ENCODE assay signal across 14 cellular contexts in the genomic region with DNA sequence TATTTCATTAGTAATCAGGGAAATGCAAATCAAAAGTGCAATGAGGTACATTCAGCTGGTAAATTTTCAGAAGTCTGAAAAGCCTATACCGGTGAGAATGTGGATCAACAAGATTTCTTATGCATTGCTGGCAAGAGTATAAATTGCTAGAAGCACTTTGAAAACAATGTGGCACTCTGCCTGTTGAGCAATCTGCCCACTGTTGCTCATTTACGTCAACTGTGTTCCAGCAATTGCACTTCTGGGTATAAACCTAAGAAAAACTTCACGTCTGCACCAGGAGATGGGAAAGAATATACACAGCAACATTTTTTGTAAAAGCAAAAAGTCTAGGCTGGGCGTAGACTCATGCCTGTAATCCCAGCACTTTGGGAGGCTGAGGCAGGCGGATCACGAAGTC. TPM values are rescaled to one million over a fixed set of nuclear protein-coding genes. Genes with fewer than 3 reads are reported as not detected.
DNase-seq lines count a peak whose midpoint lies in the region; ATAC-seq and TF ChIP-seq lines count a peak whose summit lies in the region.
"Had no signal": no experiment of that assay in that cellular context is flagged by ENCODE, and none has a peak within 500 bp of the region (broad histone marks: within the 10 kb centered on the region; RNA-seq: fewer than 3 reads in every experiment).

No MANE protein-coding gene starts in this region.

- H3K4me1 ChIP-seq in mammary epithelial cell (ENCODE audit: insufficient read depth, low read length): peaks cover 24% of the 10 kb centered on the region
- H3K4me1 ChIP-seq in effector memory CD4-positive, alpha-beta T cell (ENCODE audit: control insufficient read depth, insufficient read depth, low read length, poor library complexity, severe bottlenecking): peaks cover 8% of the 10 kb centered on the region
- H3K4me1 ChIP-seq: BLaER1 had no signal

- no peak overlapping the region for H2AFZ ChIP-seq in mammary epithelial cell (ENCODE audit: low read depth, low read length)

- no peaks in the 10 kb centered on the region for H3K79me2 ChIP-seq in mammary epithelial cell (ENCODE audit: insufficient read depth, low read length)

- no peaks in the 10 kb centered on the region for H4K20me1 ChIP-seq in mammary epithelial cell (ENCODE audit: insufficient read depth, low read length)
- H4K20me1 ChIP-seq: BLaER1 had no signal

- in situ Hi-C loops in mammary epithelial cell (cut with MboI; ENCODE audit: low sequenced_read_pairs in 2 of 2): loop anchor here in 1 of 2 donors (25.0 kb wide), 1 partner anchor 199 kb away; a partner anchor contains a TSS

- no peaks in the 10 kb centered on the region for H3K36me3 ChIP-seq in mammary epithelial cell (ENCODE audit: insufficient read depth, low read length)
- no peaks in the 10 kb centered on the region for H3K36me3 ChIP-seq in effector memory CD4-positive, alpha-beta T cell (ENCODE audit: control insufficient read depth, insufficient read depth, low read length)
- H3K36me3 ChIP-seq: adrenal gland, BLaER1, ovary had no signal

- no peak for ATAC-seq in GM21576 (IDR thresholded peaks at IDR 0.05; ENCODE audit: unreplicated experiment)
- ATAC-seq: stimulated activated naive CD8-positive, alpha-beta T cell treated with anti-CD3 and anti-CD28 coated beads, Interleukin-15, Interleukin-2, amounts not matched to agents 100 U/mL and 50 U/mL, for 24 hours had no signal

- peak overlapping the region; percentile 11 for H3K4me2 ChIP-seq in mammary epithelial cell (ENCODE audit: insufficient read depth, low read depth, low read length)
- H3K4me2 ChIP-seq: BLaER1 had no signal

- H3K27me3 ChIP-seq in mammary epithelial cell (ENCODE audit: insufficient read depth, low read length): peaks cover 2% of the 10 kb centered on the region
- no peaks in the 10 kb centered on the region for H3K27me3 ChIP-seq in effector memory CD4-positive, alpha-beta T cell (replicated peaks; ENCODE audit: control insufficient read depth, insufficient read depth, low read length, poor library complexity, severe bottlenecking)
- H3K27me3 ChIP-seq: adrenal gland, BLaER1, ovary had no signal

- no peak overlapping the region for H3K27ac Mint-ChIP-seq in activated CD4-positive, alpha-beta T cell treated with anti-CD3 and anti-CD28 coated beads, Interleukin-2, amount 10 ng/mL, durations not matched to agents 24 days and 14 days

- H3K4me1 Mint-ChIP-seq in activated CD4-positive, alpha-beta T cell treated with anti-CD3 and anti-CD28 coated beads, Interleukin-2, amount 10 ng/mL, durations not matched to agents 24 days and 14 days: peaks cover 2% of the 10 kb centered on the region

- TF ChIP-seq CTCF in mammary epithelial cell (conservative IDR thresholded peaks at IDR 0.05 in 1 of 2, IDR thresholded peaks at IDR 0.05 in 1 of 2; ENCODE audit: extremely low read depth in 1 of 2, insufficient read depth in 1 of 2, low read depth in 1 of 2, low read length in 2 of 2): no peak

- no peaks in the 10 kb centered on the region for H3K36me3 Mint-ChIP-seq in activated CD4-positive, alpha-beta T cell treated with anti-CD3 and anti-CD28 coated beads, Interleukin-2, amount 10 ng/mL, durations not matched to agents 24 days and 14 days (ENCODE audit: low read depth)

- 18% methylated on average over 6 of the region's 6 CpGs for WGBS in mammary epithelial cell (ENCODE audit: low coverage, missing lambda C conversion rate)

- H3K4me3 ChIP-seq in mammary epithelial cell (replicated peaks in 1 of 3; ENCODE audit: insufficient read depth in 1 of 3, low read depth in 2 of 3, low read length in 3 of 3): no peak overlapping the region
- no peak overlapping the region for H3K4me3 ChIP-seq in effector memory CD4-positive, alpha-beta T cell (ENCODE audit: insufficient read depth, low read depth, low read length, poor library complexity, severe bottlenecking)
- H3K4me3 ChIP-seq: adrenal gland, BLaER1, ovary had no signal

- no peak overlapping the region for H3K27ac ChIP-seq in mammary epithelial cell (ENCODE audit: insufficient read depth, low read depth, low read length)
- no peak overlapping the region for H3K27ac ChIP-seq in effector memory CD4-positive, alpha-beta T cell (ENCODE audit: insufficient read depth, low read length, poor library complexity, severe bottlenecking)
- H3K27ac ChIP-seq: adrenal gland, BLaER1, ovary had no signal

- BruUV-seq in mammary epithelial cell (replicated peaks; lab: Mats Ljungman, UMichigan): no TSS peak

- DNase-seq in HPDE6-E6E7 (ENCODE audit: extremely low spot score) (peak; percentile 39), mammary epithelial cell (peak; percentile 78), inferior parietal cortex (ENCODE audit: extremely low spot score) (peak; percentile 29), stromal cell of bone marrow (ENCODE audit: low read depth) (peak; percentile 23), Kasumi-1 (lab: John Stamatoyannopoulos, UW) (no peak)
- DNase-seq in effector memory CD4-positive, alpha-beta T cell: no peak
- DNase-seq in activated CD4-positive, alpha-beta T cell treated with anti-CD3 and anti-CD28 coated beads, Interleukin-2, amount 10 ng/mL, durations not matched to agents 24 days and 14 days: no peak
- DNase-seq: activated CD4-positive, alpha-beta T cell treated with anti-CD3 and anti-CD28 coated beads, Interleukin-2, amount 50 U/mL, for 4 hours; NCI-H446 treated with DMSO at 0.1 percent for 48 hours; stimulated activated naive CD8-positive, alpha-beta T cell treated with anti-CD3 and anti-CD28 coated beads, Interleukin-15, Interleukin-2, amounts not matched to agents 100 U/mL and 50 U/mL, for 24 hours had no signal

- H3K4me3 Mint-ChIP-seq in activated CD4-positive, alpha-beta T cell treated with anti-CD3 and anti-CD28 coated beads, Interleukin-2, amount 10 ng/mL, durations not matched to agents 24 days and 14 days: no peak overlapping the region

- no peaks in the 10 kb centered on the region for H3K9me3 Mint-ChIP-seq in activated CD4-positive, alpha-beta T cell treated with anti-CD3 and anti-CD28 coated beads, Interleukin-2, amount 10 ng/mL, durations not matched to agents 24 days and 14 days

- intact Hi-C loops in mammary epithelial cell (cut with micrococcal nuclease): loop anchor here (5.0 kb wide), 1 partner anchor 149 kb away; no protein-coding TSS in a partner anchor
- intact Hi-C loops in activated CD4-positive, alpha-beta T cell treated with anti-CD3 and anti-CD28 coated beads, Interleukin-2, amount 10 ng/mL, durations not matched to agents 24 days and 14 days (cut with micrococcal nuclease): no loop called here

- H3K9me3 ChIP-seq in mammary epithelial cell (replicated peaks; ENCODE audit: insufficient read depth, low read length): no peaks in the 10 kb centered on the region
- no peaks in the 10 kb centered on the region for H3K9me3 ChIP-seq in effector memory CD4-positive, alpha-beta T cell (ENCODE audit: control insufficient read depth, low read length)
- H3K9me3 ChIP-seq: adrenal gland, BLaER1, ovary had no signal

- dilution Hi-C loops in mammary epithelial cell (cut with HindIII; ENCODE audit: low sequenced_read_pairs): no loop called here

- H3K9ac ChIP-seq in mammary epithelial cell (ENCODE audit: insufficient read depth, low read length): no peak overlapping the region
- H3K9ac ChIP-seq: BLaER1 had no signal

- CTCF ChIA-PET in mammary epithelial cell (lab: Charles Lee; ENCODE audit: low non-redundant PET): interaction anchor here (0.7 kb wide), 1 partner anchor 559 kb away, joined by 4 read pairs; no protein-coding TSS in a partner anchor

- no peaks in the 10 kb centered on the region for H3K27me3 Mint-ChIP-seq in activated CD4-positive, alpha-beta T cell treated with anti-CD3 and anti-CD28 coated beads, Interleukin-2, amount 10 ng/mL, durations not matched to agents 24 days and 14 days

RNA-seq across cellular contexts. Expression of a gene that starts 40.8 kb away (rescaled TPM):
- total RNA-seq in mammary epithelial cell: 10 to 100 TPM; 18.5 to 21.7 TPM
- 26.5 TPM for polyA plus RNA-seq in mammary epithelial cell
- polyA minus RNA-seq in mammary epithelial cell: 18.9 TPM
- total RNA-seq in activated CD4-positive, alpha-beta T cell treated with anti-CD3 and anti-CD28 coated beads, Interleukin-2, amount 10 ng/mL, durations not matched to agents 24 days and 14 days: 39.3 and 43.9 TPM in 2 replicates

Comparison
In these comparisons a context has a peak if more than half of its experiments do, and no peak if none do; other contexts are left out.
1. DNase-seq: peak in HPDE6-E6E7 (single experiment), mammary epithelial cell (single experiment), inferior parietal cortex (single experiment) and stromal cell of bone marrow (single experiment); none in Kasumi-1 (0 of 2), effector memory CD4-positive, alpha-beta T cell (0 of 3) and activated CD4-positive, alpha-beta T cell treated with anti-CD3 and anti-CD28 coated beads, Interleukin-2, amount 10 ng/mL, durations not matched to agents 24 days and 14 days (single experiment).